ENCODE assay signal across 8 cellular contexts in the genomic region with DNA sequence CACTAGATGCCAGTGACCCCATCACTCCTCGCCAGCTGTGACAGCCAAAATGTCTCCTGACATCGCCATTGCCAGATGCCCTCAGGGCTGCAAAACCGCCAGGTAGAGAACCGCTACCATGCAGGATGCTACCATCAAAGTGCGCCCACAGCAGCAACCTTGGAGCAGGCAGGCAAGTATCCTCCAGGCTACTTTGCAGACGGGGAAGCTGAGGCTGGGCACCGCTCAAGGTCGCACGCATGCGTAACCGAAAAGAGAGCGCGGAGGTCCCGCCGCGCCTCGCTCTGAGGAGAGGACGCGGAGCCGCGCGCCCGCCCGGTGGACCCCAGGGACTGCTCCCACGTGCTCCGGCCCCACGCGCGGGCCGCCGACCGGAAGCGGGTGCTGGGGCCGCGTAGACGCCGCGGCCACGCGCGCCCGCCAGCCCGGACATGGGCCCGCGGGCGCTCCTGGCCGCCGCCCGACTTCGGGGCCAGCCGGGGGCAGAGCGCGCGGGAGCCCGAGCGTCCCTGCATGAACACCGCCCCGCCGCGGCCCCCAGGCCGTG. TPM values are rescaled to one million over a fixed set of nuclear protein-coding genes. Genes with fewer than 3 reads are reported as not detected.
DNase-seq lines count a peak whose midpoint lies in the region; ATAC-seq and TF ChIP-seq lines count a peak whose summit lies in the region.

A gene with protein sequence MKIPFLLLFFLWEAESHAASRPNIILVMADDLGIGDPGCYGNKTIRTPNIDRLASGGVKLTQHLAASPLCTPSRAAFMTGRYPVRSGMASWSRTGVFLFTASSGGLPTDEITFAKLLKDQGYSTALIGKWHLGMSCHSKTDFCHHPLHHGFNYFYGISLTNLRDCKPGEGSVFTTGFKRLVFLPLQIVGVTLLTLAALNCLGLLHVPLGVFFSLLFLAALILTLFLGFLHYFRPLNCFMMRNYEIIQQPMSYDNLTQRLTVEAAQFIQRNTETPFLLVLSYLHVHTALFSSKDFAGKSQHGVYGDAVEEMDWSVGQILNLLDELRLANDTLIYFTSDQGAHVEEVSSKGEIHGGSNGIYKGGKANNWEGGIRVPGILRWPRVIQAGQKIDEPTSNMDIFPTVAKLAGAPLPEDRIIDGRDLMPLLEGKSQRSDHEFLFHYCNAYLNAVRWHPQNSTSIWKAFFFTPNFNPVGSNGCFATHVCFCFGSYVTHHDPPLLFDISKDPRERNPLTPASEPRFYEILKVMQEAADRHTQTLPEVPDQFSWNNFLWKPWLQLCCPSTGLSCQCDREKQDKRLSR (plus strand): TSS at position 282 of the 547 bp plus-strand sequence. CDS start 105,488 bp downstream, outside the sequence.

- no peaks in the 10 kb centered on the region for H3K36me3 ChIP-seq in right lobe of liver

- no peak for TF ChIP-seq POLR2A in right lobe of liver (IDR thresholded peaks at IDR 0.05)

- peak; percentile 2 for DNase-seq in COLO829 (ENCODE audit: low spot score)
- DNase-seq in UCSD-AML1 (lab: John Stamatoyannopoulos, UW; ENCODE audit: unreplicated experiment) = peak; percentile 76
- DNase-seq in choroid plexus epithelial cell (ENCODE audit: low read depth) = peak; percentile 25
- peak; percentile 42 to 68 (median 55) for DNase-seq in right lobe of liver
- DNase-seq in stimulated activated CD4-positive, alpha-beta T cell treated with anti-CD3 and anti-CD28 coated beads, Interleukin-4, amount 100 ng/mL, for 1 hour = peak; percentile 40
- DNase-seq in glomerular visceral epithelial cell (ENCODE audit: extremely low spot score) = no peak

- H3K27me3 ChIP-seq in right lobe of liver = no peaks in the 10 kb centered on the region

- WGBS in right lobe of liver (ENCODE audit: insufficient coverage, low coverage, low lambda C conversion rate, missing lambda C conversion rate) = 0% methylated on average over 7 of the region's 61 CpGs

- intact Hi-C loops in right lobe of liver (cut with DNase I) = no loop called here

- H3K27ac ChIP-seq in right lobe of liver = peak within 1 kb of the TSS; percentile 83 to 93 (median 90)

- H3K4me3 ChIP-seq in choroid plexus epithelial cell (ENCODE audit: low read depth, low read length) (peak within 1 kb of the TSS; percentile 76), right lobe of liver (peak within 1 kb of the TSS; percentile 74 to 90 (median 77))

- peaks cover 0 to 18% (median 2%) of the 10 kb centered on the region in 4 donors for H3K4me1 ChIP-seq in right lobe of liver

- ATAC-seq in GM19468 (IDR thresholded peaks at IDR 0.05; ENCODE audit: extremely low read depth, unreplicated experiment) (peak; percentile 10), HG03571 (IDR thresholded peaks at IDR 0.05; ENCODE audit: unreplicated experiment) (peak; percentile 38), right lobe of liver (peak; percentile 23 to 64 (median 62))

- no peaks in the 10 kb centered on the region for H3K9me3 ChIP-seq in right lobe of liver

- no peak for TF ChIP-seq CTCF in choroid plexus epithelial cell (conservative IDR thresholded peaks at IDR 0.05; ENCODE audit: low read depth, low read length)
- TF ChIP-seq CTCF in right lobe of liver (IDR thresholded peaks at IDR 0.05) = no peak

RNA-seq across cellular contexts. Expression of the gene that starts here (rescaled TPM):
- 10 to 100 TPM in 4 of 6 experiments, 1 to 10 TPM in 2; 4.7 to 12.8 (median 10.7) TPM for total RNA-seq in right lobe of liver

Comparison
In these comparisons a context has a peak if more than half of its experiments do, and no peak if none do; other contexts are left out.
1. ATAC-seq: peak in every context shown above with its lines; median percentile 62 in right lobe of liver; 38 in HG03571; 10 in GM19468.